16 cellular contexts compared by ENCODE assay signal in the genomic region with DNA sequence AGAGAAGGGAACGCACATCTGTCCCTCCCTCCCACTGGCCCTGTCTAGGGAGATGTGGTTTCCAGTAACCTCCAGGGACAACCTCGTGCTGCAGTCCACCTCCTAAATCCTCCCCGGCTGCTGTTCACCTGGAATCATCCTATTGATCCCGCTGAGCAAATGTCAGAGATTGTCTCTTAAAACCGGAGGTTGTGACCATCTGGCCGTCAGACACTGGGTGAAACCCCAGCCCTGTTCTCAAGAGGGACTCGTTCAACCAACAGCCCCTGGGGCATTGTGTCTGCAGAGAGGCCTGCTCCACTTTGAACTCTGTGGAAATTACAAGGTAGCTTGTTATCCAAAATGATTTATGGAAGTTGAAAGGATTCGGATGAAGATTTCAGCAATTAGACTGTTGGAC.
DNase-seq lines count a peak whose midpoint lies in the region; ATAC-seq, FAIRE-seq and TF ChIP-seq lines count a peak whose summit lies in the region.
"Had no signal": no experiment of that assay in that cellular context is flagged by ENCODE, and none has a peak within 500 bp of the region (broad histone marks: within the 10 kb centered on the region; RNA-seq: fewer than 3 reads in every experiment).

No MANE protein-coding gene starts in this region.

- WGBS in K562 (ENCODE audit: insufficient coverage, low coverage, missing lambda C conversion rate), result 17% methylated on average over 8 of the region's 8 CpGs
- WGBS in neuronal stem cell (ENCODE audit: extremely low coverage in 2 of 2, insufficient read length in 2 of 2, insufficient replicate concordance in 1 of 2), 2 donors, result no CpG with 5 or more reads among the region's 8 CpGs
- WGBS in tibial nerve, 2 donors, result 51 to 73% methylated on average over 7 to 8 of the region's 8 CpGs

- H4K8ac ChIP-seq in neuronal stem cell (ENCODE audit: low read depth, low read length), result no peak overlapping the region

- H3K4ac ChIP-seq in neuronal stem cell (ENCODE audit: low read length), result no peak overlapping the region

- peaks cover 3% of the 10 kb centered on the region for H3K27me3 Mint-ChIP-seq in activated naive CD4-positive, alpha-beta T cell treated with anti-CD3 and anti-CD28 coated beads, Interleukin-2, amount 50 U/mL, for 24 hours

- H3K36me3 ChIP-seq in K562 (ENCODE audit: control insufficient read depth, insufficient read depth, low read length), result no peaks in the 10 kb centered on the region
- no peaks in the 10 kb centered on the region for H3K36me3 ChIP-seq in neuronal stem cell (replicated peaks in 1 of 2; ENCODE audit: control insufficient read depth in 2 of 2, insufficient read depth in 2 of 2, low read length in 2 of 2)
- no peaks in the 10 kb centered on the region for H3K36me3 ChIP-seq in tibial nerve

- H3K4me1 ChIP-seq in K562 (replicated peaks in 1 of 2; ENCODE audit: control insufficient read depth in 2 of 2, insufficient read depth in 2 of 2, low read length in 2 of 2), result peaks cover 0 to 8% of the 10 kb centered on the region in 2 experiments; a peak in 3 of 5 replicates
- H3K4me1 ChIP-seq in neuronal stem cell (ENCODE audit: control insufficient read depth in 2 of 2, insufficient read depth in 1 of 2, low read depth in 1 of 2, low read length in 2 of 2), result no peaks in the 10 kb centered on the region
- no peaks in the 10 kb centered on the region for H3K4me1 ChIP-seq in tibial nerve

- in situ Hi-C loops in K562 (cut with MboI), result no loop called here

- H3K18ac ChIP-seq in neuronal stem cell (ENCODE audit: low read length), result peak overlapping the region; percentile 46

- no peak overlapping the region for H2BK5ac ChIP-seq in neuronal stem cell (ENCODE audit: low read length)

- H2AK5ac ChIP-seq in neuronal stem cell (ENCODE audit: low read depth, low read length), result peak overlapping the region; percentile 34

- peak overlapping the region; percentile 17 for H3K27ac Mint-ChIP-seq in activated naive CD4-positive, alpha-beta T cell treated with anti-CD3 and anti-CD28 coated beads, Interleukin-2, amount 50 U/mL, for 24 hours
- H3K27ac Mint-ChIP-seq: CD4-positive, alpha-beta T cell had no signal

- peak overlapping the region; percentile 59 for H3K14ac ChIP-seq in neuronal stem cell (ENCODE audit: low read length)

- no peak overlapping the region for H4K91ac ChIP-seq in neuronal stem cell (ENCODE audit: low read depth, low read length, poor library complexity)

- no peaks in the 10 kb centered on the region for H3K4me1 Mint-ChIP-seq in activated naive CD4-positive, alpha-beta T cell treated with anti-CD3 and anti-CD28 coated beads, Interleukin-2, amount 50 U/mL, for 24 hours

- H3K23ac ChIP-seq in neuronal stem cell (ENCODE audit: low read depth, low read length, poor library complexity), result no peak overlapping the region

- DNase-seq in NCI-H1417 (lab: John Stamatoyannopoulos, UW), result peak; percentile 13 to 66 (median 17)
- no peak for DNase-seq in NCI-H1417 treated with DMSO at 0.1 percent for 48 hours (lab: John Stamatoyannopoulos, UW)
- DNase-seq in activated naive CD4-positive, alpha-beta T cell treated with Interleukin-2 at 50 U/mL for 16 hours, result no peak
- DNase-seq in K562 (ENCODE audit: extremely low read depth in 1 of 4, low spot score in 3 of 4), result no peak
- DNase-seq in neuronal stem cell (ENCODE audit: low spot score), result no peak
- no peak for DNase-seq in tibial nerve (ENCODE audit: low spot score in 2 of 2)
- DNase-seq in Right ventricle myocardium inferior (ENCODE audit: missing footprints), result no peak
- DNase-seq: C1 segment of cervical spinal cord; Calu3; CD4-positive, alpha-beta T cell; DMS 273 treated with DMSO at 0.1 percent for 48 hours had no signal

- H3K9ac ChIP-seq in K562 (ENCODE audit: insufficient read depth in 1 of 2, low read depth in 2 of 2, low read length in 2 of 2) (no peak overlapping the region), neuronal stem cell (ENCODE audit: low read depth, low read length, poor library complexity) (no peak overlapping the region)

- no peak overlapping the region for H2BK12ac ChIP-seq in neuronal stem cell (ENCODE audit: low read length)

- CTCF ChIA-PET in K562 (lab: Yijun Ruan, JAX; ENCODE audit: low intra/inter-chr PET ratio), result no interaction called here

- H3K4me3 Mint-ChIP-seq in activated naive CD4-positive, alpha-beta T cell treated with anti-CD3 and anti-CD28 coated beads, Interleukin-2, amount 50 U/mL, for 24 hours, result no peak overlapping the region
- H3K4me3 Mint-ChIP-seq: CD4-positive, alpha-beta T cell had no signal

- H3K27ac ChIP-seq in K562 (ENCODE audit: extremely low read depth, low read depth, low read length), result no peak overlapping the region
- no peak overlapping the region for H3K27ac ChIP-seq in neuronal stem cell (replicated peaks; ENCODE audit: low read length)
- no peak overlapping the region for H3K27ac ChIP-seq in tibial nerve
- H3K27ac ChIP-seq: 22Rv1, HL-60 had no signal

- no peaks in the 10 kb centered on the region for H3K79me2 ChIP-seq in K562 (ENCODE audit: control insufficient read depth, insufficient read depth, low read length)

- H2BK120ac ChIP-seq in neuronal stem cell (ENCODE audit: low read depth, low read length), result no peak overlapping the region

- H2AFZ ChIP-seq in K562 (ENCODE audit: low read depth, low read length), result no peak overlapping the region
- H2AFZ ChIP-seq in neuronal stem cell (ENCODE audit: low read length), result no peak overlapping the region

- ATAC-seq in K562, result no peak
- no peak for ATAC-seq in Right ventricle myocardium inferior
- ATAC-seq: HCT116 had no signal

- no peak for FAIRE-seq in K562 (lab: Jason Lieb, UNC)
- FAIRE-seq: H54 had no signal

- no peak overlapping the region for H2BK15ac ChIP-seq in neuronal stem cell (ENCODE audit: low read length)

- H3K36me3 Mint-ChIP-seq in activated naive CD4-positive, alpha-beta T cell treated with anti-CD3 and anti-CD28 coated beads, Interleukin-2, amount 50 U/mL, for 24 hours, result no peaks in the 10 kb centered on the region

- no peaks in the 10 kb centered on the region for H3K79me1 ChIP-seq in neuronal stem cell (ENCODE audit: low read depth, low read length)

- H3K4me2 ChIP-seq in K562 (ENCODE audit: insufficient read depth, low read length) (no peak overlapping the region), neuronal stem cell (ENCODE audit: insufficient read depth, low read length, poor library complexity, severe bottlenecking) (no peak overlapping the region)

- no peak for TF ChIP-seq CTCF in K562 (IDR thresholded peaks at IDR 0.05 in 2 of 3, conservative IDR thresholded peaks at IDR 0.05 in 1 of 3; ENCODE audit: insufficient read depth in 2 of 3, low read depth in 1 of 3, low read length in 3 of 3)
- TF ChIP-seq CTCF in tibial nerve (IDR thresholded peaks at IDR 0.05), result no peak

- H4K20me1 ChIP-seq in K562 (replicated peaks; ENCODE audit: control insufficient read depth, insufficient read depth, low read length), result 0 out of 2 replicates have a peak, but pooled peaks cover 4% of the 10 kb centered on the region

- POLR2A ChIA-PET in K562 (lab: Yijun Ruan, JAX), result interaction anchor here (0.6 to 2.5 kb wide), 4 partner anchors 10 to 140 kb away, joined by 4 to 12 read pairs (median 6); no protein-coding TSS in a partner anchor

- intact Hi-C loops in K562 (cut with micrococcal nuclease), result no loop called here
- intact Hi-C loops in Right ventricle myocardium inferior (cut with DNase I), result no loop called here

- TF ChIP-seq EP300 in K562 (IDR thresholded peaks at IDR 0.05; ENCODE audit: low read length) (no peak), tibial nerve (IDR thresholded peaks at IDR 0.05) (no peak)

- no peak for TF ChIP-seq RAD21 in K562 (CRISPR knock-in tag; conservative IDR thresholded peaks at IDR 0.05 in 1 of 2, IDR thresholded peaks at IDR 0.05 in 1 of 2)

- H3K9me3 Mint-ChIP-seq in activated naive CD4-positive, alpha-beta T cell treated with anti-CD3 and anti-CD28 coated beads, Interleukin-2, amount 50 U/mL, for 24 hours, result no peaks in the 10 kb centered on the region
- H3K9me3 Mint-ChIP-seq: CD4-positive, alpha-beta T cell had no signal

- no peak overlapping the region for H3K4me3 ChIP-seq in K562
- no peak overlapping the region for H3K4me3 ChIP-seq in neuronal stem cell (ENCODE audit: low read length in 2 of 2)
- H3K4me3 ChIP-seq in tibial nerve, result no peak overlapping the region

- peaks cover 4 to 31% of the 10 kb centered on the region in 2 experiments; a peak in 3 of 5 replicates for H3K27me3 ChIP-seq in K562 (ENCODE audit: control insufficient read depth in 2 of 2, insufficient read depth in 2 of 2, low read length in 2 of 2)
- peaks cover 0 to 2% (median 0%) of the 10 kb centered on the region in 3 experiments for H3K27me3 ChIP-seq in neuronal stem cell (ENCODE audit: control insufficient read depth in 3 of 3, insufficient read depth in 3 of 3, low read depth in 1 of 3, low read length in 3 of 3)
- no peaks in the 10 kb centered on the region for H3K27me3 ChIP-seq in tibial nerve

- no TSS peak for BruUV-seq in K562 (replicated peaks; lab: Mats Ljungman, UMichigan)

- no peak for TF ChIP-seq POLR2A in K562 (conservative IDR thresholded peaks at IDR 0.05)
- TF ChIP-seq POLR2A in tibial nerve (IDR thresholded peaks at IDR 0.05), result no peak

- H3K9me1 ChIP-seq in K562 (ENCODE audit: control insufficient read depth, insufficient read depth, low read length), result no peaks in the 10 kb centered on the region

- H3K9me3 ChIP-seq in K562 (replicated peaks; ENCODE audit: control insufficient read depth, insufficient read depth, low read depth, low read length) (no peaks in the 10 kb centered on the region), neuronal stem cell (replicated peaks in 1 of 2; ENCODE audit: control insufficient read depth in 2 of 2, insufficient read depth in 1 of 2, low read depth in 1 of 2, low read length in 2 of 2) (no peaks in the 10 kb centered on the region), tibial nerve (peaks cover 0 to 4% (median 0%) of the 10 kb centered on the region in 4 donors)

TF ChIP-seq in K562, 482 proteins besides CTCF, POLR2A, EP300 and RAD21:
- 0 out of 2 replicates have a peak, but pooled peaks have one; percentile 27 for TF ChIP-seq ESRRA (IDR thresholded peaks at IDR 0.05; ENCODE audit: borderline replicate concordance, low read depth)
- TF ChIP-seq HMGN3 (IDR thresholded peaks at IDR 0.05; ENCODE audit: borderline replicate concordance, extremely low read depth, insufficient read length, low read depth, low read length), result no peak
- TF ChIP-seq ZNF140 (CRISPR knock-in tag; IDR thresholded peaks at IDR 0.05), result no peak

Comparison
In these comparisons a context has a peak if more than half of its experiments do, and no peak if none do; other contexts are left out.
1. DNase-seq: peak in NCI-H1417 (3 of 3); none in NCI-H1417 treated with DMSO at 0.1 percent for 48 hours (single experiment), activated naive CD4-positive, alpha-beta T cell treated with Interleukin-2 at 50 U/mL for 16 hours (single experiment), K562 (0 of 4), neuronal stem cell (single experiment), tibial nerve (0 of 2) and Right ventricle myocardium inferior (single experiment).